Comparison of ENCODE assay signal across 13 cellular contexts in genomic region chr20:26276811-26277210, GRCh38.
DNase-seq lines count a peak whose midpoint lies in the region; ATAC-seq and TF ChIP-seq lines count a peak whose summit lies in the region.
"Had no signal": no experiment of that assay in that cellular context is flagged by ENCODE, and none has a peak within 500 bp of the region (broad histone marks: within the 10 kb centered on the region; RNA-seq: fewer than 3 reads in every experiment).

No MANE protein-coding gene starts in this region.

- intact Hi-C loops in Right ventricle myocardium inferior (cut with DNase I) (no loop called here), Right ventricle myocardium superior (cut with DNase I) (no loop called here)

- DNase-seq in Right ventricle myocardium inferior (ENCODE audit: missing footprints) (peak; percentile 62), Right ventricle myocardium superior (no peak), NCI-H748 treated with DMSO at 0.1 percent for 48 hours (lab: John Stamatoyannopoulos, UW) (peak; percentile 15), glutamatergic neuron (peak; percentile 65), stromal cell of bone marrow (ENCODE audit: low read depth) (peak; percentile 3), HuH-7 (ENCODE audit: low spot score) (no peak), HFFc6 (no peak)
- DNase-seq: activated T-cell treated with anti-CD3 and anti-CD28 coated beads, Interleukin-2, amount 50 U/mL, for 1 hour; NCI-H446 treated with DMSO at 0.1 percent for 48 hours; SIG-M5; stimulated activated CD4-positive, alpha-beta T cell treated with anti-CD3 and anti-CD28 coated beads, Interleukin-4, amount 100 ng/mL, for 1 hour; stimulated activated naive CD8-positive, alpha-beta T cell treated with anti-CD3 and anti-CD28 coated beads, Interleukin-15, Interleukin-2, amounts not matched to agents 100 U/mL and 50 U/mL, for 24 hours had no signal

- H3K36me3 Mint-ChIP-seq in glutamatergic neuron (ENCODE audit: unreplicated experiment) (peaks cover 9% of the 10 kb centered on the region), HFFc6 (ENCODE audit: low read depth) (peaks cover 16% of the 10 kb centered on the region; the same call in 1 of the 2 replicates)

- ATAC-seq in Right ventricle myocardium inferior, result no peak
- ATAC-seq in Right ventricle myocardium superior (ENCODE audit: poor library complexity), result no peak
- ATAC-seq in GM18909 (IDR thresholded peaks at IDR 0.05; ENCODE audit: poor library complexity, unreplicated experiment), result no peak
- ATAC-seq: stimulated activated naive CD8-positive, alpha-beta T cell treated with anti-CD3 and anti-CD28 coated beads, Interleukin-15, Interleukin-2, amounts not matched to agents 100 U/mL and 50 U/mL, for 24 hours had no signal

- H3K9me3 Mint-ChIP-seq in glutamatergic neuron (ENCODE audit: unreplicated experiment) (peaks cover 8% of the 10 kb centered on the region), HFFc6 (peaks cover 5% of the 10 kb centered on the region; the same call in 1 of the 2 replicates)

- TF ChIP-seq CTCF in glutamatergic neuron (IDR thresholded peaks at IDR 0.05; ENCODE audit: partially characterized antibody, unreplicated experiment) (no peak), HFFc6 (IDR thresholded peaks at IDR 0.05) (no peak)

- H3K4me1 Mint-ChIP-seq in glutamatergic neuron (ENCODE audit: low read depth, unreplicated experiment) (peaks cover 13% of the 10 kb centered on the region), HFFc6 (ENCODE audit: low read depth) (peaks cover 11% of the 10 kb centered on the region; the same call in 1 of the 2 replicates)

- H3K4me3 Mint-ChIP-seq in glutamatergic neuron (ENCODE audit: unreplicated experiment) (peak overlapping the region; percentile 28), HFFc6 (no peak overlapping the region)

- peaks cover 4% of the 10 kb centered on the region for H3K27me3 Mint-ChIP-seq in glutamatergic neuron (ENCODE audit: unreplicated experiment)
- no peaks in the 10 kb centered on the region; the same call in 1 of the 2 replicates for H3K27me3 Mint-ChIP-seq in HFFc6 (ENCODE audit: insufficient read depth)

- H3K27ac Mint-ChIP-seq in glutamatergic neuron (ENCODE audit: unreplicated experiment) (peak overlapping the region; percentile 82), HFFc6 (no peak overlapping the region)

Comparison
In these comparisons a context has a peak if more than half of its experiments do, and no peak if none do; other contexts are left out.
1. DNase-seq: peak in Right ventricle myocardium inferior (single experiment), NCI-H748 treated with DMSO at 0.1 percent for 48 hours (single experiment), glutamatergic neuron (single experiment) and stromal cell of bone marrow (single experiment); none in Right ventricle myocardium superior (single experiment), HuH-7 (single experiment) and HFFc6 (single experiment).